Comparison of ENCODE assay signal across 20 cellular contexts in the genomic region with DNA sequence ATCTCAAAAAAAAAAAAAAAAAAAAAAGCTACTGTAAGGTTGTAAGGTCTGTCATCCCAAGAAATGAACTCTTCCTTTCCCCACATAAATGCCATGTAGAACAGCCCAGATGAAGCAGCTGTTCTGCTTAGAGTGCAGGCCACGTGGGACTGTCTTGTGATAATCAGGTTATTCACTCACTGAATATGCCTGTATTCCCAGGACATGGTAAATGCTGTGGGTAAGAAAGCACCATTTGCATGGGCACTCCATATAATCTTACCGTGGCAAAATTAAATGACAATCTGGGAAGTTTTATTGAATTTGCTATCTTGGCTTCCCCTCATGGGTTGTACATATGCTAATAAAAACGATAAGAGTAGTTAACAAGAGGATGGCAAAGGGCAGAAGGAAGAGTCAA. TPM values are rescaled to one million over a fixed set of nuclear protein-coding genes. Genes with fewer than 3 reads are reported as not detected.
DNase-seq lines count a peak whose midpoint lies in the region; ATAC-seq and TF ChIP-seq lines count a peak whose summit lies in the region.
"Had no signal": no experiment of that assay in that cellular context is flagged by ENCODE, and none has a peak within 500 bp of the region (broad histone marks: within the 10 kb centered on the region; RNA-seq: fewer than 3 reads in every experiment).

No MANE protein-coding gene starts in this region.

- H3K4me3 ChIP-seq in left ventricle myocardium inferior: no peak overlapping the region
- H3K4me3 ChIP-seq: A549, BLaER1, GM12878, GM23248, HAP-1 had no signal

- ATAC-seq in Right ventricle myocardium superior (ENCODE audit: poor library complexity): no peak
- ATAC-seq: A549, GM12878, HepG2 had no signal

- peaks cover 27% of the 10 kb centered on the region for H3K4me1 Mint-ChIP-seq in glutamatergic neuron (ENCODE audit: low read depth, unreplicated experiment)
- H3K4me1 Mint-ChIP-seq: CD14-positive monocyte; CD4-positive, alpha-beta memory T cell had no signal

- H3K27ac Mint-ChIP-seq in glutamatergic neuron (ENCODE audit: unreplicated experiment): peak overlapping the region; percentile 20
- H3K27ac Mint-ChIP-seq: CD4-positive, alpha-beta memory T cell had no signal

- peaks cover 10% of the 10 kb centered on the region for H3K4me1 ChIP-seq in left ventricle myocardium inferior
- H3K4me1 ChIP-seq: A549, BLaER1, HAP-1 had no signal

- peak overlapping the region; percentile 54 for H3K27ac ChIP-seq in left ventricle myocardium inferior (replicated peaks)
- H3K27ac ChIP-seq: 22Rv1, A549, BLaER1, GM23248 had no signal

- no peaks in the 10 kb centered on the region for H3K9me3 ChIP-seq in left ventricle myocardium inferior (replicated peaks)
- H3K9me3 ChIP-seq: A549, BLaER1, HAP-1 had no signal

- no peaks in the 10 kb centered on the region for H3K27me3 Mint-ChIP-seq in glutamatergic neuron (ENCODE audit: unreplicated experiment)

- no peak overlapping the region for H3K4me3 Mint-ChIP-seq in glutamatergic neuron (ENCODE audit: unreplicated experiment)
- H3K4me3 Mint-ChIP-seq: CD14-positive monocyte; CD4-positive, alpha-beta memory T cell had no signal

- intact Hi-C loops in left ventricle myocardium inferior (cut with micrococcal nuclease) (no loop called here), Right ventricle myocardium superior (cut with DNase I) (no loop called here)

- H3K36me3 ChIP-seq in left ventricle myocardium inferior: no peaks in the 10 kb centered on the region
- H3K36me3 ChIP-seq: BLaER1, HAP-1 had no signal

- no peaks in the 10 kb centered on the region for H3K36me3 Mint-ChIP-seq in glutamatergic neuron (ENCODE audit: unreplicated experiment)
- H3K36me3 Mint-ChIP-seq: CD14-positive monocyte had no signal

- DNase-seq in DMS 273 (lab: John Stamatoyannopoulos, UW; ENCODE audit: unreplicated experiment) (peak; percentile 43), DMS 273 treated with DMSO at 0.1 percent for 48 hours (lab: John Stamatoyannopoulos, UW) (no peak), left ventricle myocardium inferior (no peak), Right ventricle myocardium superior (no peak), glutamatergic neuron (peak; percentile 30), T-helper 1 cell (no peak)
- DNase-seq in stimulated activated CD4-positive, alpha-beta T cell treated with anti-CD3 and anti-CD28 coated beads, Interleukin-12 subunit alpha, Interleukin-12 subunit beta, amount 100 ng/mL, for 4 hours: no peak
- DNase-seq: AML-193; CD4-positive, alpha-beta memory T cell; DMS53; DND-41; EL; GM23248 had no signal

- TF ChIP-seq CTCF in left ventricle myocardium inferior (IDR thresholded peaks at IDR 0.05; ENCODE audit: borderline replicate concordance) (no peak), glutamatergic neuron (IDR thresholded peaks at IDR 0.05; ENCODE audit: partially characterized antibody, unreplicated experiment) (no peak)

- H3K27me3 ChIP-seq in left ventricle myocardium inferior (ENCODE audit: low read depth): no peaks in the 10 kb centered on the region
- H3K27me3 ChIP-seq: BLaER1 had no signal

- peaks cover 4% of the 10 kb centered on the region for H3K9me3 Mint-ChIP-seq in glutamatergic neuron (ENCODE audit: unreplicated experiment)

RNA-seq across cellular contexts. Expression of gene RGS5, which starts 13.8 kb away (rescaled TPM):
- total RNA-seq in left ventricle myocardium inferior (256 TPM), Right ventricle myocardium superior (270 TPM), glutamatergic neuron (ENCODE audit: unreplicated experiment) (4.9 TPM)

Comparison
In these comparisons a context has a peak if more than half of its experiments do, and no peak if none do; other contexts are left out.
1. DNase-seq: peak in DMS 273 (single experiment) and glutamatergic neuron (single experiment); none in DMS 273 treated with DMSO at 0.1 percent for 48 hours (single experiment), left ventricle myocardium inferior (single experiment), Right ventricle myocardium superior (single experiment), stimulated activated CD4-positive, alpha-beta T cell treated with anti-CD3 and anti-CD28 coated beads, Interleukin-12 subunit alpha, Interleukin-12 subunit beta, amount 100 ng/mL, for 4 hours (single experiment) and T-helper 1 cell (0 of 5).
2. RNA of gene RGS5, which starts 13.8 kb away (total RNA-seq): 270 TPM in Right ventricle myocardium superior (single experiment) and 256 TPM in left ventricle myocardium inferior (single experiment); 4.9 TPM in glutamatergic neuron (single experiment); every median in the first group is over 10 times any median in the second.